ENCODE assay signal across 8 cellular contexts in the genomic region with DNA sequence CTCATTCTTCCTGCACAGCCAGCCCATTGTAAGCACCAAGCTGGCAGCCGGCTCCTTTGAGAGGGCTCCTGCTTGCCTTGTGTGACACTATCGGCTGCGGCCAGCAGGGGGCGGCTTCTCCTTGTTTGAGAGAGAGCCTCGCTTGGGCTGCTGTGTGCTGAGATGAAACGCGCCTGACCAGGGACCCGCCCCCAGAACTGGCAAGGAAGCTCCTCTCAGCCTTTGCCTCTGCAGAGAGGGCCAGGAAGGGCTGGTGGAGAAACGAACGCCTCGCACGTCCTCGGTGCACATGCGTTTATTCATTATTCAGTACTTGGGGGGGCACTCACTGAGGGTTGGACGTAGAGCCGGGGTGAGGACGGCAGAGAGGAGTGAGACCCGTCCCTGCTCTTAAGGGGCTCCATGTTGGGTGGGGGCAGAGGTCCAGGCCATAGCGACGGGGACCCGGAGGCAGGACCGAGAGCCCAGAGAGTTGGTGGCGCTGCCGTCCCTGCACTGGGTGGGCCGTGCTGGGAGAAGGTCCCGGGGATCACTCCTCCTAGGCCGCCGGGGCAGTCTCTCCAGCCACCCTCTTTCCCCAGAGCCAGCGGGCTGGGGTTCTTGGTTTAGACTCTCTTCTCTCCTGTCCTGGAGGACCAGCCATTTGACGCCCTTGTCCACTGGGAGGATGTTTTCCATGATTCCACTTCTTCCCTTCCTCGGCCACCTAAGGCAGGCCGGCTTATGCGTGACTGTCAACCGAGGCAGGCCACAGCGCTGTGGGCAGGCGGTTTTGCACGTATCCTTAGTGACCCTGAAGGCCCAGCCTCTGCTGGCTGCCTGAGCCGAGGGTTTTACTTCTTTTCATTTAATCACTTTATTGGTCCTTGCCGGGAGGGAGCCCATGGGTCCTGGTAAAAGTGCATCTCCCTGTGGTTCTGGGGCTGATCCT.
DNase-seq lines count a peak whose midpoint lies in the region; TF ChIP-seq lines count a peak whose summit lies in the region.

No MANE protein-coding gene starts in this region.

- H3K27me3 Mint-ChIP-seq in HFFc6 (ENCODE audit: insufficient read depth) (no peaks in the 10 kb centered on the region; the same call in 1 of the 2 replicates), glutamatergic neuron (ENCODE audit: unreplicated experiment) (peaks cover 2% of the 10 kb centered on the region), type B pancreatic cell (peaks cover 5% of the 10 kb centered on the region)
- H3K27me3 Mint-ChIP-seq in activated naive CD4-positive, alpha-beta T cell treated with anti-CD3 and anti-CD28 coated beads, Interleukin-2, amount 10 ng/mL, durations not matched to agents 7 days and 5 days: peaks cover 18% of the 10 kb centered on the region

- H3K4me1 Mint-ChIP-seq in HFFc6 (ENCODE audit: low read depth) (peaks cover 44% of the 10 kb centered on the region), glutamatergic neuron (ENCODE audit: low read depth, unreplicated experiment) (peaks cover 15% of the 10 kb centered on the region), type B pancreatic cell (ENCODE audit: unreplicated experiment) (peaks cover 7% of the 10 kb centered on the region)
- H3K4me1 Mint-ChIP-seq in activated naive CD4-positive, alpha-beta T cell treated with anti-CD3 and anti-CD28 coated beads, Interleukin-2, amount 10 ng/mL, durations not matched to agents 7 days and 5 days: peaks cover 13% of the 10 kb centered on the region

- peak; percentile 97 for TF ChIP-seq CTCF in GM10266 (IDR thresholded peaks at IDR 0.05; ENCODE audit: control insufficient read depth, insufficient read depth, low read depth, missing control alignments)
- peak; percentile 97 for TF ChIP-seq CTCF in HFFc6 (IDR thresholded peaks at IDR 0.05)
- TF ChIP-seq CTCF in glutamatergic neuron (IDR thresholded peaks at IDR 0.05; ENCODE audit: partially characterized antibody, unreplicated experiment): peak; percentile 97
- TF ChIP-seq CTCF in type B pancreatic cell (conservative IDR thresholded peaks at IDR 0.05): peak; percentile 96

- H3K27ac Mint-ChIP-seq in HFFc6 (no peak overlapping the region), glutamatergic neuron (ENCODE audit: unreplicated experiment) (no peak overlapping the region), type B pancreatic cell (peak overlapping the region; percentile 58)
- peak overlapping the region; percentile 76 for H3K27ac Mint-ChIP-seq in activated naive CD4-positive, alpha-beta T cell treated with anti-CD3 and anti-CD28 coated beads, Interleukin-2, amount 10 ng/mL, durations not matched to agents 7 days and 5 days

- CTCF ChIA-PET in activated naive CD4-positive, alpha-beta T cell treated with anti-CD3 and anti-CD28 coated beads, Interleukin-2, amount 10 ng/mL, durations not matched to agents 7 days and 5 days (lab: Charles Lee): interaction anchor here (0.6 to 7.6 kb wide), 49 partner anchors 11 to 733 kb away, joined by 3 to 144 read pairs (median 5); partner anchors contain the start of gene KATNAL1

- H3K9me3 Mint-ChIP-seq in HFFc6: no peaks in the 10 kb centered on the region
- no peaks in the 10 kb centered on the region for H3K9me3 Mint-ChIP-seq in activated naive CD4-positive, alpha-beta T cell treated with anti-CD3 and anti-CD28 coated beads, Interleukin-2, amount 10 ng/mL, durations not matched to agents 7 days and 5 days
- peaks cover 3% of the 10 kb centered on the region for H3K9me3 Mint-ChIP-seq in glutamatergic neuron (ENCODE audit: unreplicated experiment)
- no peaks in the 10 kb centered on the region for H3K9me3 Mint-ChIP-seq in type B pancreatic cell

- H3K36me3 Mint-ChIP-seq in HFFc6 (ENCODE audit: low read depth): no peaks in the 10 kb centered on the region
- H3K36me3 Mint-ChIP-seq in activated naive CD4-positive, alpha-beta T cell treated with anti-CD3 and anti-CD28 coated beads, Interleukin-2, amount 10 ng/mL, durations not matched to agents 7 days and 5 days: no peaks in the 10 kb centered on the region
- H3K36me3 Mint-ChIP-seq in glutamatergic neuron (ENCODE audit: unreplicated experiment): peaks cover 4% of the 10 kb centered on the region
- no peaks in the 10 kb centered on the region for H3K36me3 Mint-ChIP-seq in type B pancreatic cell

- DNase-seq in GM10266 (ENCODE audit: extremely low spot score) (peak; percentile 82), HFFc6 (peak; percentile 90), NCI-H1092 (lab: John Stamatoyannopoulos, UW) (peak; percentile 86), SKM-1 (lab: John Stamatoyannopoulos, UW; ENCODE audit: unreplicated experiment) (peak; percentile 77), glutamatergic neuron (peak; percentile 100), pons (ENCODE audit: low spot score) (peak; percentile 96), type B pancreatic cell (ENCODE audit: extremely low spot score, unreplicated experiment) (peak; percentile 98)
- peak; percentile 99 for DNase-seq in activated naive CD4-positive, alpha-beta T cell treated with anti-CD3 and anti-CD28 coated beads, Interleukin-2, amount 10 ng/mL, durations not matched to agents 7 days and 5 days

- no peak overlapping the region for H3K4me3 Mint-ChIP-seq in HFFc6
- H3K4me3 Mint-ChIP-seq in activated naive CD4-positive, alpha-beta T cell treated with anti-CD3 and anti-CD28 coated beads, Interleukin-2, amount 10 ng/mL, durations not matched to agents 7 days and 5 days: no peak overlapping the region
- H3K4me3 Mint-ChIP-seq in glutamatergic neuron (ENCODE audit: unreplicated experiment): no peak overlapping the region
- H3K4me3 Mint-ChIP-seq in type B pancreatic cell: peak overlapping the region; percentile 17

Comparison
In these comparisons a context has a peak if more than half of its experiments do, and no peak if none do; other contexts are left out.
1. Peak in every context shown above with its lines: DNase-seq.
2. H3K27ac Mint-ChIP-seq: peak in activated naive CD4-positive, alpha-beta T cell treated with anti-CD3 and anti-CD28 coated beads, Interleukin-2, amount 10 ng/mL, durations not matched to agents 7 days and 5 days (single experiment) and type B pancreatic cell (single experiment); none in HFFc6 (single experiment) and glutamatergic neuron (single experiment).